In genomic region chr6:11275598-11275997, GRCh38 we compare ENCODE assay signal across 1 cellular context.
TF ChIP-seq lines count a peak whose summit lies in the region.

No MANE protein-coding gene starts in this region.

TF ChIP-seq in HepG2, 621 proteins besides CTCF, POLR2A, EP300 and RAD21 (continued from another document and continues in another):
- TF ChIP-seq ZBTB2 (CRISPR knock-in tag; IDR thresholded peaks at IDR 0.05; ENCODE audit: low read depth) (no peak), TARDBP (CRISPR knock-in tag; IDR thresholded peaks at IDR 0.05) (peak; percentile 52; the same call in 1 of the 2 replicates), FOSL2 (CRISPR knock-in tag; IDR thresholded peaks at IDR 0.05) (peak; percentile 71), MAFK (conservative IDR thresholded peaks at IDR 0.05 in 1 of 2, IDR thresholded peaks at IDR 0.05 in 1 of 2; ENCODE audit: low read length in 2 of 2) (peak; percentile 97 to 99), ZNF496 (CRISPR knock-in tag; IDR thresholded peaks at IDR 0.05; ENCODE audit: insufficient replicate concordance) (no peak), HDAC2 (CRISPR knock-in tag; IDR thresholded peaks at IDR 0.05) (peak; percentile 88; the same call in 1 of the 2 replicates), ZNF784 (CRISPR knock-in tag; IDR thresholded peaks at IDR 0.05; ENCODE audit: borderline replicate concordance) (no peak), ADNP (CRISPR knock-in tag; IDR thresholded peaks at IDR 0.05) (no peak), KLF9 (CRISPR knock-in tag; IDR thresholded peaks at IDR 0.05; ENCODE audit: low read depth) (no peak), ZNF609 (CRISPR knock-in tag; IDR thresholded peaks at IDR 0.05; ENCODE audit: borderline replicate concordance) (peak; percentile 73; the same call in 1 of the 2 replicates), CBX2 (IDR thresholded peaks at IDR 0.05; ENCODE audit: low read depth, low read length) (no peak), CBX2 (CRISPR knock-in tag; IDR thresholded peaks at IDR 0.05; ENCODE audit: low read depth) (no peak), MEIS2 (CRISPR knock-in tag; IDR thresholded peaks at IDR 0.05) (peak; percentile 68; the same call in 1 of the 2 replicates), CREM (IDR thresholded peaks at IDR 0.05) (peak; percentile 57; the same call in 1 of the 2 replicates), CREM (CRISPR knock-in tag; IDR thresholded peaks at IDR 0.05) (no peak), TBX3 (IDR thresholded peaks at IDR 0.05; ENCODE audit: borderline replicate concordance) (peak; percentile 96), KLF11 (CRISPR knock-in tag; IDR thresholded peaks at IDR 0.05) (peak; percentile 81; the same call in 1 of the 2 replicates), HNF4A (CRISPR knock-in tag; IDR thresholded peaks at IDR 0.05) (peak; percentile 52; the same call in 1 of the 2 replicates), NFE2L1 (CRISPR knock-in tag; IDR thresholded peaks at IDR 0.05; ENCODE audit: borderline replicate concordance) (no peak), TBP (CRISPR knock-in tag; IDR thresholded peaks at IDR 0.05) (no peak), KLF13 (CRISPR knock-in tag; IDR thresholded peaks at IDR 0.05) (no peak), GFI1 (CRISPR knock-in tag; IDR thresholded peaks at IDR 0.05; ENCODE audit: borderline replicate concordance) (peak; percentile 68; the same call in 1 of the 2 replicates), NFYB (CRISPR knock-in tag; IDR thresholded peaks at IDR 0.05) (peak; percentile 42), POGZ (CRISPR knock-in tag; IDR thresholded peaks at IDR 0.05) (peak; percentile 72), JUNB (CRISPR knock-in tag; IDR thresholded peaks at IDR 0.05; ENCODE audit: borderline replicate concordance) (no peak), SRSF4 (IDR thresholded peaks at IDR 0.05; ENCODE audit: low read depth, low read length, poor library complexity, severe bottlenecking) (no peak), SNAI1 (CRISPR knock-in tag; IDR thresholded peaks at IDR 0.05; ENCODE audit: borderline replicate concordance) (0 out of 2 replicates have a peak, but pooled peaks have one; percentile 17), DNMT3B (CRISPR knock-in tag; conservative IDR thresholded peaks at IDR 0.05) (no peak), ZNF75D (CRISPR knock-in tag; IDR thresholded peaks at IDR 0.05; ENCODE audit: borderline replicate concordance) (no peak), ZNF33B (CRISPR knock-in tag; IDR thresholded peaks at IDR 0.05) (no peak), SOX5 (CRISPR knock-in tag; IDR thresholded peaks at IDR 0.05; ENCODE audit: borderline replicate concordance) (peak; percentile 87; the same call in 1 of the 2 replicates), NR2F6 (IDR thresholded peaks at IDR 0.05) (peak; percentile 47; the same call in 1 of the 2 replicates), NR2F6 (CRISPR knock-in tag; IDR thresholded peaks at IDR 0.05) (peak; percentile 62), ZNF792 (CRISPR knock-in tag; IDR thresholded peaks at IDR 0.05) (peak; percentile 58; the same call in 1 of the 2 replicates), DDIT3 (CRISPR knock-in tag; IDR thresholded peaks at IDR 0.05) (no peak), ZSCAN30 (CRISPR knock-in tag; IDR thresholded peaks at IDR 0.05) (no peak), ISX (CRISPR knock-in tag; conservative IDR thresholded peaks at IDR 0.05) (no peak), ZNF501 (CRISPR knock-in tag; IDR thresholded peaks at IDR 0.05) (no peak), POGK (CRISPR knock-in tag; conservative IDR thresholded peaks at IDR 0.05) (0 out of 2 replicates have a peak, but pooled peaks have one; percentile 18), ZNF34 (CRISPR knock-in tag; IDR thresholded peaks at IDR 0.05; ENCODE audit: borderline replicate concordance) (no peak), ZKSCAN1 (IDR thresholded peaks at IDR 0.05; ENCODE audit: low read length) (no peak)
- TF ChIP-seq, protein P1, sequence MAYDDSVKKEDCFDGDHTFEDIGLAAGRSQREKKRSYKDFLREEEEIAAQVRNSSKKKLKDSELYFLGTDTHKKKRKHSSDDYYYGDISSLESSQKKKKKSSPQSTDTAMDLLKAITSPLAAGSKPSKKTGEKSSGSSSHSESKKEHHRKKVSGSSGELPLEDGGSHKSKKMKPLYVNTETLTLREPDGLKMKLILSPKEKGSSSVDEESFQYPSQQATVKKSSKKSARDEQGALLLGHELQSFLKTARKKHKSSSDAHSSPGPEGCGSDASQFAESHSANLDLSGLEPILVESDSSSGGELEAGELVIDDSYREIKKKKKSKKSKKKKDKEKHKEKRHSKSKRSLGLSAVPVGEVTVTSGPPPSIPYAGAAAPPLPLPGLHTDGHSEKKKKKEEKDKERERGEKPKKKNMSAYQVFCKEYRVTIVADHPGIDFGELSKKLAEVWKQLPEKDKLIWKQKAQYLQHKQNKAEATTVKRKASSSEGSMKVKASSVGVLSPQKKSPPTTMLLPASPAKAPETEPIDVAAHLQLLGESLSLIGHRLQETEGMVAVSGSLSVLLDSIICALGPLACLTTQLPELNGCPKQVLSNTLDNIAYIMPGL (CRISPR knock-in tag; IDR thresholded peaks at IDR 0.05; ENCODE audit: borderline replicate concordance in 1 of 2, low read depth in 1 of 2): peak in 1 of 2 experiments; percentile 31; a peak in 1 of 4 replicates
- TF ChIP-seq, protein P2, sequence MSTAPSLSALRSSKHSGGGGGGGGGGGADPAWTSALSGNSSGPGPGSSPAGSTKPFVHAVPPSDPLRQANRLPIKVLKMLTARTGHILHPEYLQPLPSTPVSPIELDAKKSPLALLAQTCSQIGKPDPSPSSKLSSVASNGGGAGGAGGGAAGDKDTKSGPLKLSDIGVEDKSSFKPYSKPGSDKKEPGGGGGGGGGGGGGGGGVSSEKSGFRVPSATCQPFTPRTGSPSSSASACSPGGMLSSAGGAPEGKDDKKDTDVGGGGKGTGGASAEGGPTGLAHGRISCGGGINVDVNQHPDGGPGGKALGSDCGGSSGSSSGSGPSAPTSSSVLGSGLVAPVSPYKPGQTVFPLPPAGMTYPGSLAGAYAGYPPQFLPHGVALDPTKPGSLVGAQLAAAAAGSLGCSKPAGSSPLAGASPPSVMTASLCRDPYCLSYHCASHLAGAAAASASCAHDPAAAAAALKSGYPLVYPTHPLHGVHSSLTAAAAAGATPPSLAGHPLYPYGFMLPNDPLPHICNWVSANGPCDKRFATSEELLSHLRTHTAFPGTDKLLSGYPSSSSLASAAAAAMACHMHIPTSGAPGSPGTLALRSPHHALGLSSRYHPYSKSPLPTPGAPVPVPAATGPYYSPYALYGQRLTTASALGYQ (CRISPR knock-in tag; IDR thresholded peaks at IDR 0.05): peak; percentile 64; the same call in 1 of the 2 replicates
- TF ChIP-seq, protein P3, sequence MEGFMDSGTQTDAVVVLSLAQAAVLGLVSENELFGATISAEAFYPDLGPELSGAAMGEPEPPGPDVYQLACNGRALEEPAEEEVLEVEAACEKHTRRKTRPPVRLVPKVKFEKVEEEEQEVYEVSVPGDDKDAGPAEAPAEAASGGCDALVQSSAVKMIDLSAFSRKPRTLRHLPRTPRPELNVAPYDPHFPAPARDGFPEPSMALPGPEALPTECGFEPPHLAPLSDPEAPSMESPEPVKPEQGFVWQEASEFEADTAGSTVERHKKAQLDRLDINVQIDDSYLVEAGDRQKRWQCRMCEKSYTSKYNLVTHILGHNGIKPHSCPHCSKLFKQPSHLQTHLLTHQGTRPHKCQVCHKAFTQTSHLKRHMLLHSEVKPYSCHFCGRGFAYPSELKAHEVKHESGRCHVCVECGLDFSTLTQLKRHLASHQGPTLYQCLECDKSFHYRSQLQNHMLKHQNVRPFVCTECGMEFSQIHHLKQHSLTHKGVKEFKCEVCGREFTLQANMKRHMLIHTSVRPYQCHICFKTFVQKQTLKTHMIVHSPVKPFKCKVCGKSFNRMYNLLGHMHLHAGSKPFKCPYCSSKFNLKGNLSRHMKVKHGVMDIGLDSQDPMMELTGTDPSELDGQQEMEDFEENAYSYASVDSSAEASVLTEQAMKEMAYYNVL (CRISPR knock-in tag; IDR thresholded peaks at IDR 0.05; ENCODE audit: borderline replicate concordance): no peak
- TF ChIP-seq, protein P4, sequence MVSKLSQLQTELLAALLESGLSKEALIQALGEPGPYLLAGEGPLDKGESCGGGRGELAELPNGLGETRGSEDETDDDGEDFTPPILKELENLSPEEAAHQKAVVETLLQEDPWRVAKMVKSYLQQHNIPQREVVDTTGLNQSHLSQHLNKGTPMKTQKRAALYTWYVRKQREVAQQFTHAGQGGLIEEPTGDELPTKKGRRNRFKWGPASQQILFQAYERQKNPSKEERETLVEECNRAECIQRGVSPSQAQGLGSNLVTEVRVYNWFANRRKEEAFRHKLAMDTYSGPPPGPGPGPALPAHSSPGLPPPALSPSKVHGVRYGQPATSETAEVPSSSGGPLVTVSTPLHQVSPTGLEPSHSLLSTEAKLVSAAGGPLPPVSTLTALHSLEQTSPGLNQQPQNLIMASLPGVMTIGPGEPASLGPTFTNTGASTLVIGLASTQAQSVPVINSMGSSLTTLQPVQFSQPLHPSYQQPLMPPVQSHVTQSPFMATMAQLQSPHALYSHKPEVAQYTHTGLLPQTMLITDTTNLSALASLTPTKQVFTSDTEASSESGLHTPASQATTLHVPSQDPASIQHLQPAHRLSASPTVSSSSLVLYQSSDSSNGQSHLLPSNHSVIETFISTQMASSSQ (IDR thresholded peaks at IDR 0.05; ENCODE audit: low read depth): peak; percentile 98
- TF ChIP-seq, protein P4 (CRISPR knock-in tag; IDR thresholded peaks at IDR 0.05; ENCODE audit: borderline replicate concordance): peak; percentile 96
